In genomic region chr3:90062018-90062417, GRCh38 we compare ENCODE assay signal across 22 cellular contexts.
DNase-seq lines count a peak whose midpoint lies in the region; ATAC-seq and TF ChIP-seq lines count a peak whose summit lies in the region.
"Had no signal": no experiment of that assay in that cellular context is flagged by ENCODE, and none has a peak within 500 bp of the region (broad histone marks: within the 10 kb centered on the region; RNA-seq: fewer than 3 reads in every experiment).

No MANE protein-coding gene starts in this region.

- ATAC-seq in GM18861 (IDR thresholded peaks at IDR 0.05; ENCODE audit: unreplicated experiment) (no peak), GM19035 (IDR thresholded peaks at IDR 0.05; ENCODE audit: unreplicated experiment) (no peak)
- ATAC-seq: left colon, T-helper 17 cell had no signal

- no peak overlapping the region for H3K4me3 ChIP-seq in retinal pigment epithelial cell (ENCODE audit: low read length)
- H3K4me3 ChIP-seq: BLaER1 treated with 17β-estradiol and CSF1 and Interleukin-3, amounts not matched to agents 10 nM and 100 nM; cardiac muscle cell; prostate gland had no signal

- DNase-seq in HT1080 (ENCODE audit: low read depth), result peak; percentile 62
- peak; percentile 84 for DNase-seq in amniotic epithelial cell (ENCODE audit: low read depth)
- DNase-seq in fibroblast of the conjunctiva (ENCODE audit: low read depth), result peak; percentile 52
- DNase-seq in retinal pigment epithelial cell (ENCODE audit: low read depth), result peak; percentile 5
- no peak for DNase-seq in NCI-H1930 (lab: John Stamatoyannopoulos, UW)
- no peak for DNase-seq in NCI-H2196 (lab: John Stamatoyannopoulos, UW; ENCODE audit: unreplicated experiment)
- DNase-seq: activated CD4-positive, CD25-positive, alpha-beta regulatory T cell treated with anti-CD3 and anti-CD28 coated beads, Interleukin-2, amount 50 U/mL, for 72 hours; activated CD8-positive, alpha-beta memory T cell treated with anti-CD3 and anti-CD28 coated beads, Interleukin-2, amount 50 U/mL, for 4 hours; activated naive CD4-positive, alpha-beta T cell treated with anti-CD3 and anti-CD28 coated beads for 36 hours; effector CD8-positive, alpha-beta T cell; HFFc6; left colon; NCI-H2029 treated with DMSO at 0.1 percent for 48 hours; NCI-H748 treated with DMSO at 0.1 percent for 48 hours; Right ventricle myocardium superior; stimulated activated CD4-positive, alpha-beta T cell treated with anti-CD3 and anti-CD28 coated beads, Interleukin-15, amount 100 ng/mL, for 24 hours; T-helper 17 cell had no signal

- TF ChIP-seq CTCF in retinal pigment epithelial cell (conservative IDR thresholded peaks at IDR 0.05; ENCODE audit: low read depth, low read length), result no peak

Comparison
In these comparisons a context has a peak if more than half of its experiments do, and no peak if none do; other contexts are left out.
1. DNase-seq: peak in HT1080 (single experiment), amniotic epithelial cell (single experiment), fibroblast of the conjunctiva (single experiment) and retinal pigment epithelial cell (single experiment); none in NCI-H1930 (0 of 2) and NCI-H2196 (single experiment).